ENCODE assay signal across 12 cellular contexts in the genomic region with DNA sequence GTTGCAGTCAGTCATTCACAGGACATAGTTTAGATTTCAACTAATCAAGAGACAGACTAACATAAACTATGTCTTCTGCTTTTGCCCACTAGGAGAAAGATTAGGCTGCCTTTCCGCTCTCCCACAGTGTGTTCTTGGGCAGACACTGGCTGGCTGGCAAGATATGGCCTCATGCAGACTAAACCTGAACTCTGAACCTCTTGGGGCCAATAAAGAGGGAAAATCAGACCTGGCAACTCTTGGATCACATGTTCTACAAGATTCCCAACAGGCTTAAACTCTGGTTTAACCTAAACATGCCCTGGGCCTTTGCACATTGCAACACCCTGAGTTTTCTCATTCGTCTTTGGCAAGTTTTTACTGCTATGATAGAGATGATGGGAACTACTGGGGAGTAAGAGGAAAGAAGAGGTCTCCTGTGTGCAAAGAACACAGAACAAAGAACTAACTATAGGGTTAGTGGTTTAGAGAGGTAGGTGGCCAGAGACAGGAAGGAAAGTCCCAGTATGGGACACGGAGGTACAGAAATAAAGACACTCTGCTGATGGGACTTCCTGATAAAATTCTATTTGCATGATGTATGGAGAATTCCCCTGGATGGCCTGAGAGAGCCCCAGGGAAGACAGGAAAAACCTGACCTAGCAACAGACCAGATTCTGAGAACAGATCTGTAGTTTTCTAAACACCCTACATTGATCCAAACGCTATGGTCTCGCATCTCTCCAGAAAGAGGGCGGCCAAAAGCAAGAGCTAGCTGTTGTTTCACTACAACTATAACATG. TPM values are rescaled to one million over a fixed set of nuclear protein-coding genes. Genes with fewer than 3 reads are reported as not detected.
DNase-seq lines count a peak whose midpoint lies in the region; ATAC-seq, FAIRE-seq and TF ChIP-seq lines count a peak whose summit lies in the region.
"Had no signal": no experiment of that assay in that cellular context is flagged by ENCODE, and none has a peak within 500 bp of the region (broad histone marks: within the 10 kb centered on the region; RNA-seq: fewer than 3 reads in every experiment).

No MANE protein-coding gene starts in this region.

- H3K4me3 ChIP-seq in Caco-2 (ENCODE audit: low read depth, low read length) (no peak overlapping the region), K562 (no peak overlapping the region), mucosa of descending colon (no peak overlapping the region), ovary (no peak overlapping the region), H7 (ENCODE audit: insufficient read depth, low read depth, low read length) (no peak overlapping the region)

- ATAC-seq in K562 (no peak), mucosa of descending colon (peak; percentile 17)

- TF ChIP-seq CTCF in Caco-2 (IDR thresholded peaks at IDR 0.05; ENCODE audit: insufficient read depth in 1 of 2, low read depth in 1 of 2, low read length in 1 of 2, severe bottlenecking in 1 of 2, unreplicated experiment in 1 of 2) (no peak), K562 (IDR thresholded peaks at IDR 0.05 in 2 of 3, conservative IDR thresholded peaks at IDR 0.05 in 1 of 3; ENCODE audit: insufficient read depth in 2 of 3, low read depth in 1 of 3, low read length in 3 of 3) (no peak), mucosa of descending colon (IDR thresholded peaks at IDR 0.05) (no peak), ovary (IDR thresholded peaks at IDR 0.05) (no peak)

- intact Hi-C loops in Caco-2 (cut with micrococcal nuclease; ENCODE audit: unreplicated experiment): loop anchor here (5.0 kb wide), 1 partner anchor 113 kb away; no protein-coding TSS in a partner anchor
- intact Hi-C loops in K562 (cut with micrococcal nuclease): loop anchor here (5.0 kb wide), 1 partner anchor 113 kb away; no protein-coding TSS in a partner anchor
- intact Hi-C loops in mucosa of descending colon (cut with DNase I, micrococcal nuclease): loop anchor here (10.0 kb wide), 1 partner anchor 115 kb away; no protein-coding TSS in a partner anchor
- intact Hi-C loops in ovary (cut with DNase I): loop anchor here in 1 of 4 donors (10.0 kb wide), 1 partner anchor 245 kb away; no protein-coding TSS in a partner anchor
- intact Hi-C loops in cardiac septum (cut with DNase I): loop anchor here (5.0 kb wide), 1 partner anchor 113 kb away; no protein-coding TSS in a partner anchor

- H2AFZ ChIP-seq in K562 (ENCODE audit: low read depth, low read length): no peak overlapping the region

- H3K27ac Mint-ChIP-seq in Caco-2 (ENCODE audit: unreplicated experiment): peak overlapping the region; percentile 19

- TF ChIP-seq POLR2A in K562 (conservative IDR thresholded peaks at IDR 0.05) (no peak), ovary (IDR thresholded peaks at IDR 0.05) (no peak)

- no peaks in the 10 kb centered on the region for H3K9me1 ChIP-seq in K562 (ENCODE audit: control insufficient read depth, insufficient read depth, low read length)

- H3K9ac ChIP-seq in K562 (ENCODE audit: insufficient read depth in 1 of 2, low read depth in 2 of 2, low read length in 2 of 2): peak overlapping the region; percentile 4 to 74; a peak in 2 of 4 replicates

- peak overlapping the region; percentile 30 for H3K4me2 ChIP-seq in K562 (ENCODE audit: insufficient read depth, low read length)

- H3K27me3 Mint-ChIP-seq in Caco-2 (ENCODE audit: insufficient read depth, unreplicated experiment): no peaks in the 10 kb centered on the region

- TF ChIP-seq EP300 in K562 (IDR thresholded peaks at IDR 0.05; ENCODE audit: low read length) (no peak), ovary (IDR thresholded peaks at IDR 0.05) (no peak)

- DNase-seq in Caco-2: peak; percentile 48 to 54
- peak; percentile 25 for DNase-seq in HuH-7.5 (ENCODE audit: low spot score)
- no peak for DNase-seq in K562 (ENCODE audit: extremely low read depth in 1 of 4, low spot score in 3 of 4)
- DNase-seq in mucosa of descending colon: peak in 2 of 3 donors; percentile 35 to 37
- DNase-seq in ovary: no peak
- DNase-seq in cardiac septum (ENCODE audit: low spot score): no peak
- no peak for DNase-seq in H7
- DNase-seq in SK-N-DZ (ENCODE audit: low spot score): no peak
- DNase-seq: activated gamma-delta T cell; foreskin fibroblast; NCI-H146; stimulated activated CD4-positive, alpha-beta T cell treated with anti-CD3 and anti-CD28 coated beads, Interleukin-4, amount 100 ng/mL, for 24 hours had no signal

- POLR2A ChIA-PET in Caco-2 (lab: Charles Lee): no interaction called here
- POLR2A ChIA-PET in K562 (lab: Yijun Ruan, JAX): interaction anchor here (0.8 kb wide), 1 partner anchor 81 kb away, joined by 3 read pairs; no protein-coding TSS in a partner anchor

- H3K9me3 ChIP-seq in Caco-2: no peaks in the 10 kb centered on the region
- H3K9me3 ChIP-seq in K562 (replicated peaks; ENCODE audit: control insufficient read depth, insufficient read depth, low read depth, low read length): no peaks in the 10 kb centered on the region
- no peaks in the 10 kb centered on the region for H3K9me3 ChIP-seq in mucosa of descending colon
- H3K9me3 ChIP-seq in ovary: no peaks in the 10 kb centered on the region

- peaks cover 66% of the 10 kb centered on the region for H3K36me3 Mint-ChIP-seq in Caco-2 (ENCODE audit: insufficient read depth, unreplicated experiment)

- H3K9me3 Mint-ChIP-seq in Caco-2 (ENCODE audit: unreplicated experiment): no peaks in the 10 kb centered on the region

- peak; percentile 67 for FAIRE-seq in K562 (lab: Jason Lieb, UNC)

- in situ Hi-C loops in K562 (cut with MboI): no loop called here

- H3K27ac ChIP-seq in K562 (ENCODE audit: extremely low read depth, low read depth, low read length): no peak overlapping the region
- no peak overlapping the region for H3K27ac ChIP-seq in ovary

- H3K36me3 ChIP-seq in Caco-2 (ENCODE audit: control insufficient read depth, insufficient read depth, low read length) (peaks cover 8% of the 10 kb centered on the region), K562 (ENCODE audit: control insufficient read depth, insufficient read depth, low read length) (peaks cover 61% of the 10 kb centered on the region), mucosa of descending colon (ENCODE audit: low read depth) (no peaks in the 10 kb centered on the region), ovary (no peaks in the 10 kb centered on the region), H7 (replicated peaks; ENCODE audit: control insufficient read depth, insufficient read depth, low read length) (peaks cover 34% of the 10 kb centered on the region)

- H3K27me3 ChIP-seq in Caco-2 (replicated peaks; ENCODE audit: control insufficient read depth, insufficient read depth, low read length) (no peaks in the 10 kb centered on the region), K562 (ENCODE audit: control insufficient read depth in 2 of 2, insufficient read depth in 2 of 2, low read length in 2 of 2) (no peaks in the 10 kb centered on the region), ovary (no peaks in the 10 kb centered on the region), H7 (ENCODE audit: control insufficient read depth, insufficient read depth, low read length) (no peaks in the 10 kb centered on the region)

- BruUV-seq in Caco-2 (replicated peaks; lab: Mats Ljungman, UMichigan) (TSS peak; percentile 12), K562 (replicated peaks; lab: Mats Ljungman, UMichigan) (TSS peak; percentile 27)

- no peaks in the 10 kb centered on the region for H4K20me1 ChIP-seq in K562 (replicated peaks; ENCODE audit: control insufficient read depth, insufficient read depth, low read length)

- 57% methylated on average over 6 of the region's 6 CpGs for WGBS in K562 (ENCODE audit: insufficient coverage, low coverage, missing lambda C conversion rate)
- 79 to 86% (median 83%) methylated on average over 6 of the region's 6 CpGs for WGBS in ovary, 3 donors

- H3K4me1 Mint-ChIP-seq in Caco-2 (ENCODE audit: low read depth, unreplicated experiment): peaks cover 19% of the 10 kb centered on the region

- CTCF ChIA-PET in Caco-2 (lab: Charles Lee): interaction anchor here (0.5 to 1.6 kb wide), 2 partner anchors 86 to 129 kb away, joined by 3 to 10 read pairs; a partner anchor contains a TSS
- CTCF ChIA-PET in K562 (lab: Yijun Ruan, JAX; ENCODE audit: low intra/inter-chr PET ratio): no interaction called here

- no peak for TF ChIP-seq RAD21 in K562 (CRISPR knock-in tag; conservative IDR thresholded peaks at IDR 0.05 in 1 of 2, IDR thresholded peaks at IDR 0.05 in 1 of 2)

- peaks cover 25% of the 10 kb centered on the region for H3K4me1 ChIP-seq in Caco-2
- peaks cover 16 to 28% of the 10 kb centered on the region in 2 experiments for H3K4me1 ChIP-seq in K562 (replicated peaks in 1 of 2; ENCODE audit: control insufficient read depth in 2 of 2, insufficient read depth in 2 of 2, low read length in 2 of 2)
- peaks cover 27% of the 10 kb centered on the region for H3K4me1 ChIP-seq in mucosa of descending colon (ENCODE audit: low read depth)
- peaks cover 7% of the 10 kb centered on the region for H3K4me1 ChIP-seq in ovary (ENCODE audit: insufficient read depth)

- H3K79me2 ChIP-seq in K562 (ENCODE audit: control insufficient read depth, insufficient read depth, low read length): peaks cover 40% of the 10 kb centered on the region

- peak overlapping the region; percentile 46 for H3K4me3 Mint-ChIP-seq in Caco-2 (ENCODE audit: unreplicated experiment)

RNA-seq across cellular contexts. Expression of a gene that starts 2.0 kb away (rescaled TPM):
- total RNA-seq in Caco-2 (2022): 150 and 157 TPM in 2 replicates
- total RNA-seq in K562 (2011; cell fraction: chromatin; rRNA removed; ENCODE audit: low replicate concordance): 129 and 182 TPM in 2 replicates
- total RNA-seq in K562 (2011; cell fraction: nucleolus; rRNA removed): 183 and 193 TPM in 2 replicates
- total RNA-seq in K562 (2011; cell fraction: nucleoplasm; rRNA removed): 158 and 167 TPM in 2 replicates
- total RNA-seq in K562 (2014; rRNA removed): 70.2 and 93.5 TPM in 2 replicates
- 82.3 and 88.2 TPM in 2 replicates for total RNA-seq in K562 (2014; rRNA removed; fragmentation: Illumina TruSeq; extraction: Trizol)
- total RNA-seq in K562 (2015; rRNA removed; fragmentation: Illumina TruSeq; extraction: Trizol): 99.1 and 108 TPM in 2 replicates
- 75.4 and 78.7 TPM in 2 replicates for total RNA-seq in K562 (2021)
- polyA plus RNA-seq in K562 (2011; rRNA removed): 168 and 174 TPM in 2 replicates
- 181 and 226 TPM in 2 replicates for polyA plus RNA-seq in K562 (2011; cell fraction: cytosol; rRNA removed)
- 120 and 151 TPM in 2 replicates for polyA plus RNA-seq in K562 (2011; cell fraction: nucleus; rRNA removed)
- polyA plus RNA-seq in K562 (2012): 99.5 and 103 TPM in 2 replicates
- polyA plus RNA-seq in K562 (2014; fragmentation: Illumina TruSeq; extraction: Trizol): 104 and 134 TPM in 2 replicates
- polyA plus RNA-seq in K562 (2014; fragmentation: Nextera tagmentation; extraction: Ambion mirVana): 100 to 1,000 TPM; 122 to 187 TPM
- polyA plus RNA-seq in K562 (2014; rRNA removed): 106 and 108 TPM in 2 replicates
- polyA minus RNA-seq in K562 (2011; rRNA and poly(A)+ RNA removed): 69.8 and 70.3 TPM in 2 replicates
- 40.8 and 46.9 TPM in 2 replicates for polyA minus RNA-seq in K562 (2011; cell fraction: cytosol; rRNA and poly(A)+ RNA removed)
- 44.2 and 66.4 TPM in 2 replicates for polyA minus RNA-seq in K562 (2011; cell fraction: nucleus; rRNA and poly(A)+ RNA removed)
- total RNA-seq in mucosa of descending colon: 10 to 100 TPM; 82.0 to 88.8 (median 85.2) TPM
- total RNA-seq in ovary: 100 to 1,000 TPM; 123 to 198 (median 135) TPM
- 100 to 1,000 TPM; 199 to 318 TPM for polyA plus RNA-seq in ovary
- 131 TPM for total RNA-seq in cardiac septum
- 182 and 203 TPM in 2 replicates for total RNA-seq in H7 (2014; rRNA removed; shearing (Covaris generic))
- 81.9 and 82.0 TPM in 2 replicates for polyA plus RNA-seq in SK-N-DZ (2014; cell fraction: cytosol; rRNA removed)
- polyA plus RNA-seq in SK-N-DZ (2014; cell fraction: nucleus; rRNA removed): 70.3 and 71.0 TPM in 2 replicates

RNA-seq across cellular contexts. Expression of a gene that starts 2.3 kb away (rescaled TPM):
- total RNA-seq in Caco-2 (2022) (93.7 and 98.2 TPM in 2 replicates), K562 (2014; rRNA removed) (90.6 and 121 TPM in 2 replicates), K562 (2014; rRNA removed; fragmentation: Illumina TruSeq; extraction: Trizol) (64.6 and 82.7 TPM in 2 replicates), K562 (2015; rRNA removed; fragmentation: Illumina TruSeq; extraction: Trizol) (107 and 112 TPM in 2 replicates), K562 (2021) (137 and 143 TPM in 2 replicates), mucosa of descending colon (10 to 100 TPM; 27.7 to 34.8 (median 30.0) TPM), ovary (10 to 100 TPM; 14.2 to 37.9 (median 21.4) TPM), cardiac septum (11.4 TPM)
- total RNA-seq in K562 (2011; cell fraction: chromatin; rRNA removed; ENCODE audit: low replicate concordance): 233 and 585 TPM in 2 replicates
- 444 and 496 TPM in 2 replicates for total RNA-seq in K562 (2011; cell fraction: nucleolus; rRNA removed)
- total RNA-seq in K562 (2011; cell fraction: nucleoplasm; rRNA removed): 326 and 344 TPM in 2 replicates
- polyA plus RNA-seq in K562 (2011; rRNA removed) (125 and 140 TPM in 2 replicates), K562 (2014; fragmentation: Illumina TruSeq; extraction: Trizol) (117 and 121 TPM in 2 replicates), K562 (2014; fragmentation: Nextera tagmentation; extraction: Ambion mirVana) (10 to 100 TPM; 32.6 to 92.7 TPM), K562 (2014; rRNA removed) (120 and 126 TPM in 2 replicates), ovary (10 to 100 TPM; 11.2 to 13.9 TPM)
- 160 and 253 TPM in 2 replicates for polyA plus RNA-seq in K562 (2011; cell fraction: cytosol; rRNA removed)
- 751 and 850 TPM in 2 replicates for polyA plus RNA-seq in K562 (2011; cell fraction: nucleus; rRNA removed)
- 50.9 and 118 TPM in 2 replicates for polyA plus RNA-seq in K562 (2012)
- polyA minus RNA-seq in K562 (2011; rRNA and poly(A)+ RNA removed): 76.1 and 143 TPM in 2 replicates
- 64.2 and 86.8 TPM in 2 replicates for polyA minus RNA-seq in K562 (2011; cell fraction: cytosol; rRNA and poly(A)+ RNA removed)
- polyA minus RNA-seq in K562 (2011; cell fraction: nucleus; rRNA and poly(A)+ RNA removed): 99.5 and 119 TPM in 2 replicates
- 76.2 and 120 TPM in 2 replicates for total RNA-seq in H7 (2014; rRNA removed; shearing (Covaris generic))
- polyA plus RNA-seq in SK-N-DZ (2014; cell fraction: cytosol; rRNA removed): 43.4 and 61.7 TPM in 2 replicates
- 173 and 175 TPM in 2 replicates for polyA plus RNA-seq in SK-N-DZ (2014; cell fraction: nucleus; rRNA removed)

RNA-seq across cellular contexts. Expression of a gene that starts 7.4 kb away (rescaled TPM):
- total RNA-seq in Caco-2 (2022) (86.4 and 103 TPM in 2 replicates), K562 (2014; rRNA removed) (57.7 and 94.5 TPM in 2 replicates), K562 (2014; rRNA removed; fragmentation: Illumina TruSeq; extraction: Trizol) (19.6 and 26.7 TPM in 2 replicates), K562 (2015; rRNA removed; fragmentation: Illumina TruSeq; extraction: Trizol) (33.7 and 35.7 TPM in 2 replicates), K562 (2021) (123 and 126 TPM in 2 replicates), mucosa of descending colon (10 to 100 TPM; 22.7 to 29.8 (median 24.7) TPM), ovary (10 to 100 TPM; 15.3 to 53.9 (median 36.3) TPM), cardiac septum (11.0 TPM)
- total RNA-seq in K562 (2011; cell fraction: chromatin; rRNA removed; ENCODE audit: low replicate concordance): 320 and 666 TPM in 2 replicates
- total RNA-seq in K562 (2011; cell fraction: nucleolus; rRNA removed): 376 and 382 TPM in 2 replicates
- 239 and 276 TPM in 2 replicates for total RNA-seq in K562 (2011; cell fraction: nucleoplasm; rRNA removed)
- polyA plus RNA-seq in K562 (2011; rRNA removed) (27.9 and 69.2 TPM in 2 replicates), K562 (2014; fragmentation: Illumina TruSeq; extraction: Trizol) (76.4 and 95.0 TPM in 2 replicates), K562 (2014; fragmentation: Nextera tagmentation; extraction: Ambion mirVana) (1 to 10 TPM; 7.5 to 8.8 TPM), K562 (2014; rRNA removed) (54.5 and 60.7 TPM in 2 replicates), ovary (10 to 100 TPM; 11.9 to 16.2 TPM)
- 33.6 and 47.2 TPM in 2 replicates for polyA plus RNA-seq in K562 (2011; cell fraction: cytosol; rRNA removed)
- 384 and 540 TPM in 2 replicates for polyA plus RNA-seq in K562 (2011; cell fraction: nucleus; rRNA removed)
- polyA plus RNA-seq in K562 (2012): 89.0 and 90.7 TPM in 2 replicates
- 102 and 111 TPM in 2 replicates for polyA minus RNA-seq in K562 (2011; rRNA and poly(A)+ RNA removed)
- polyA minus RNA-seq in K562 (2011; cell fraction: cytosol; rRNA and poly(A)+ RNA removed): 169 and 192 TPM in 2 replicates
- 166 and 194 TPM in 2 replicates for polyA minus RNA-seq in K562 (2011; cell fraction: nucleus; rRNA and poly(A)+ RNA removed)
- 73.7 and 84.2 TPM in 2 replicates for total RNA-seq in H7 (2014; rRNA removed; shearing (Covaris generic))
- polyA plus RNA-seq in SK-N-DZ (2014; cell fraction: cytosol; rRNA removed): 13.7 and 16.1 TPM in 2 replicates
- 48.8 and 62.5 TPM in 2 replicates for polyA plus RNA-seq in SK-N-DZ (2014; cell fraction: nucleus; rRNA removed)

RNA-seq across cellular contexts. Expression of a gene that starts 53.0 kb away (rescaled TPM):
- 3.9 and 4.3 TPM in 2 replicates for total RNA-seq in Caco-2 (2022)
- 4.4 and 10.5 TPM in 2 replicates for total RNA-seq in K562 (2011; cell fraction: chromatin; rRNA removed; ENCODE audit: low replicate concordance)
- 4.5 and 6.7 TPM in 2 replicates for total RNA-seq in K562 (2011; cell fraction: nucleolus; rRNA removed)
- total RNA-seq in K562 (2011; cell fraction: nucleoplasm; rRNA removed): 6.2 and 8.4 TPM in 2 replicates
- 0.68 and 2.4 TPM in 2 replicates for total RNA-seq in K562 (2014; rRNA removed)
- 0.10 and 0.36 TPM in 2 replicates for total RNA-seq in K562 (2014; rRNA removed; fragmentation: Illumina TruSeq; extraction: Trizol)
- 0.41 and 0.58 TPM in 2 replicates for total RNA-seq in K562 (2015; rRNA removed; fragmentation: Illumina TruSeq; extraction: Trizol)
- total RNA-seq in K562 (2021): 2.0 and 2.2 TPM in 2 replicates
- polyA plus RNA-seq in K562 (2011; rRNA removed): 1.2 and 3.1 TPM in 2 replicates
- 5.3 and 8.9 TPM in 2 replicates for polyA plus RNA-seq in K562 (2011; cell fraction: cytosol; rRNA removed)
- 12.9 and 17.5 TPM in 2 replicates for polyA plus RNA-seq in K562 (2011; cell fraction: nucleus; rRNA removed)
- 1.6 and 2.0 TPM in 2 replicates for polyA plus RNA-seq in K562 (2012)
- 1.1 and 2.2 TPM in 2 replicates for polyA plus RNA-seq in K562 (2014; fragmentation: Illumina TruSeq; extraction: Trizol)
- under 1 TPM in 1 of 2 experiments, not detected in 1; 0.03 TPM for polyA plus RNA-seq in K562 (2014; fragmentation: Nextera tagmentation; extraction: Ambion mirVana)
- 2.3 and 2.7 TPM in 2 replicates for polyA plus RNA-seq in K562 (2014; rRNA removed)
- 1.2 and 1.4 TPM in 2 replicates for polyA minus RNA-seq in K562 (2011; rRNA and poly(A)+ RNA removed)
- 2.7 and 3.5 TPM in 2 replicates for polyA minus RNA-seq in K562 (2011; cell fraction: cytosol; rRNA and poly(A)+ RNA removed)
- 1.9 and 2.3 TPM in 2 replicates for polyA minus RNA-seq in K562 (2011; cell fraction: nucleus; rRNA and poly(A)+ RNA removed)
- total RNA-seq in mucosa of descending colon: under 1 TPM in 1 of 3 donors, not detected in 2; 0.12 TPM
- total RNA-seq in ovary: 1 to 10 TPM in 1 of 7 donors, under 1 TPM in 3, not detected in 3; 0.23 to 1.1 (median 0.45) TPM
- polyA plus RNA-seq in ovary: under 1 TPM; 0.27 to 0.38 TPM
- total RNA-seq in cardiac septum: 10.2 TPM
- 0.89 and 1.4 TPM in 2 replicates for total RNA-seq in H7 (2014; rRNA removed; shearing (Covaris generic))
- 1.2 and 1.9 TPM in 2 replicates for polyA plus RNA-seq in SK-N-DZ (2014; cell fraction: cytosol; rRNA removed)
- 3.8 and 6.4 TPM in 2 replicates for polyA plus RNA-seq in SK-N-DZ (2014; cell fraction: nucleus; rRNA removed)

Comparison
In these comparisons a context has a peak if more than half of its experiments do, and no peak if none do; other contexts are left out.
1. DNase-seq: peak in Caco-2 (2 of 2), HuH-7.5 (single experiment) and mucosa of descending colon (2 of 3); none in K562 (0 of 4), ovary (0 of 5), cardiac septum (single experiment), H7 (single experiment) and SK-N-DZ (single experiment).